In the genomic region with DNA sequence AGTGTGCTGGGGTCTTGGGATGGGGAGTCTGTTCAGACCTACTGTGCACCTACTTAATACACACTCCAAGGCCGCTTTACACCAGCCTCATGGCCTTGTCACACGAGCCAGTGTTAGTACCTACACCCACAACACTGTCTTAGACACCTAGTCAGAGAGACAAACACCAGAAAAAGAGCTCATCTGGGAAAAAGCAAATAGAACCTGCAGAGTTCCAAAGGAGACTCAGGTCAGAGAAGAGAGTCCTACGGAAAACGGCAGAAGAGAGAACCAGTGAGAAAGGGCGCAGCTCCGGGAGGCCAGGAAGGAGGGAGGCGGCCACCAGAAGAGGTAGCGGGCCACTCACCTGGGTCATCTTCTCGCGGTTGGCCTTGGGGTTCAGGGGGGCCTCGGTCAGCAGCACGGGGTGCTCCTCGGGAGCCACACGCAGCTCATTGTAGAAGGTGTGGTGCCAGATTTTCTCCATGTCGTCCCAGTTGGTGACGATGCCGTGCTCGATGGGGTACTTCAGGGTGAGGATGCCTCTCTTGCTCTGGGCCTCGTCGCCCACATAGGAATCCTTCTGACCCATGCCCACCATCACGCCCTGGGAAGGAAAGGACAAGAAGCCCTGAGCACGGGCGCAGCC, we compare ENCODE assay signal across 1 cellular context.
TF ChIP-seq lines count a peak whose summit lies in the region.

No MANE protein-coding gene starts in this region.

TF ChIP-seq in H1, 55 proteins besides CTCF, POLR2A, EP300 and RAD21:
- TF ChIP-seq CTBP2 (IDR thresholded peaks at IDR 0.05; ENCODE audit: borderline replicate concordance, insufficient read depth, insufficient read length, low read length) (no peak), ATF2 (IDR thresholded peaks at IDR 0.05; ENCODE audit: low read length) (peak; percentile 5; the same call in 1 of the 2 replicates), SIRT6 (IDR thresholded peaks at IDR 0.05; ENCODE audit: low read length) (peak; percentile 84), JUN (IDR thresholded peaks at IDR 0.05; ENCODE audit: low read depth, low read length) (no peak), SP1 (IDR thresholded peaks at IDR 0.05; ENCODE audit: low read depth, low read length) (peak; percentile 56; the same call in 1 of the 2 replicates), RBBP5 (IDR thresholded peaks at IDR 0.05; ENCODE audit: borderline replicate concordance, low read depth, low read length) (0 out of 2 replicates have a peak, but pooled peaks have one; percentile 13), PHF8 (conservative IDR thresholded peaks at IDR 0.05; ENCODE audit: low read depth, low read length) (peak; percentile 7; the same call in 1 of the 2 replicates), KDM4A (IDR thresholded peaks at IDR 0.05; ENCODE audit: low read depth, low read length, severe bottlenecking) (peak; percentile 11), HDAC6 (IDR thresholded peaks at IDR 0.05; ENCODE audit: low read depth, low read length) (no peak), TAF7 (optimal IDR thresholded peaks at IDR 0.05; ENCODE audit: borderline replicate concordance, low read depth, low read length) (peak; percentile 97)
- TF ChIP-seq, protein P1, sequence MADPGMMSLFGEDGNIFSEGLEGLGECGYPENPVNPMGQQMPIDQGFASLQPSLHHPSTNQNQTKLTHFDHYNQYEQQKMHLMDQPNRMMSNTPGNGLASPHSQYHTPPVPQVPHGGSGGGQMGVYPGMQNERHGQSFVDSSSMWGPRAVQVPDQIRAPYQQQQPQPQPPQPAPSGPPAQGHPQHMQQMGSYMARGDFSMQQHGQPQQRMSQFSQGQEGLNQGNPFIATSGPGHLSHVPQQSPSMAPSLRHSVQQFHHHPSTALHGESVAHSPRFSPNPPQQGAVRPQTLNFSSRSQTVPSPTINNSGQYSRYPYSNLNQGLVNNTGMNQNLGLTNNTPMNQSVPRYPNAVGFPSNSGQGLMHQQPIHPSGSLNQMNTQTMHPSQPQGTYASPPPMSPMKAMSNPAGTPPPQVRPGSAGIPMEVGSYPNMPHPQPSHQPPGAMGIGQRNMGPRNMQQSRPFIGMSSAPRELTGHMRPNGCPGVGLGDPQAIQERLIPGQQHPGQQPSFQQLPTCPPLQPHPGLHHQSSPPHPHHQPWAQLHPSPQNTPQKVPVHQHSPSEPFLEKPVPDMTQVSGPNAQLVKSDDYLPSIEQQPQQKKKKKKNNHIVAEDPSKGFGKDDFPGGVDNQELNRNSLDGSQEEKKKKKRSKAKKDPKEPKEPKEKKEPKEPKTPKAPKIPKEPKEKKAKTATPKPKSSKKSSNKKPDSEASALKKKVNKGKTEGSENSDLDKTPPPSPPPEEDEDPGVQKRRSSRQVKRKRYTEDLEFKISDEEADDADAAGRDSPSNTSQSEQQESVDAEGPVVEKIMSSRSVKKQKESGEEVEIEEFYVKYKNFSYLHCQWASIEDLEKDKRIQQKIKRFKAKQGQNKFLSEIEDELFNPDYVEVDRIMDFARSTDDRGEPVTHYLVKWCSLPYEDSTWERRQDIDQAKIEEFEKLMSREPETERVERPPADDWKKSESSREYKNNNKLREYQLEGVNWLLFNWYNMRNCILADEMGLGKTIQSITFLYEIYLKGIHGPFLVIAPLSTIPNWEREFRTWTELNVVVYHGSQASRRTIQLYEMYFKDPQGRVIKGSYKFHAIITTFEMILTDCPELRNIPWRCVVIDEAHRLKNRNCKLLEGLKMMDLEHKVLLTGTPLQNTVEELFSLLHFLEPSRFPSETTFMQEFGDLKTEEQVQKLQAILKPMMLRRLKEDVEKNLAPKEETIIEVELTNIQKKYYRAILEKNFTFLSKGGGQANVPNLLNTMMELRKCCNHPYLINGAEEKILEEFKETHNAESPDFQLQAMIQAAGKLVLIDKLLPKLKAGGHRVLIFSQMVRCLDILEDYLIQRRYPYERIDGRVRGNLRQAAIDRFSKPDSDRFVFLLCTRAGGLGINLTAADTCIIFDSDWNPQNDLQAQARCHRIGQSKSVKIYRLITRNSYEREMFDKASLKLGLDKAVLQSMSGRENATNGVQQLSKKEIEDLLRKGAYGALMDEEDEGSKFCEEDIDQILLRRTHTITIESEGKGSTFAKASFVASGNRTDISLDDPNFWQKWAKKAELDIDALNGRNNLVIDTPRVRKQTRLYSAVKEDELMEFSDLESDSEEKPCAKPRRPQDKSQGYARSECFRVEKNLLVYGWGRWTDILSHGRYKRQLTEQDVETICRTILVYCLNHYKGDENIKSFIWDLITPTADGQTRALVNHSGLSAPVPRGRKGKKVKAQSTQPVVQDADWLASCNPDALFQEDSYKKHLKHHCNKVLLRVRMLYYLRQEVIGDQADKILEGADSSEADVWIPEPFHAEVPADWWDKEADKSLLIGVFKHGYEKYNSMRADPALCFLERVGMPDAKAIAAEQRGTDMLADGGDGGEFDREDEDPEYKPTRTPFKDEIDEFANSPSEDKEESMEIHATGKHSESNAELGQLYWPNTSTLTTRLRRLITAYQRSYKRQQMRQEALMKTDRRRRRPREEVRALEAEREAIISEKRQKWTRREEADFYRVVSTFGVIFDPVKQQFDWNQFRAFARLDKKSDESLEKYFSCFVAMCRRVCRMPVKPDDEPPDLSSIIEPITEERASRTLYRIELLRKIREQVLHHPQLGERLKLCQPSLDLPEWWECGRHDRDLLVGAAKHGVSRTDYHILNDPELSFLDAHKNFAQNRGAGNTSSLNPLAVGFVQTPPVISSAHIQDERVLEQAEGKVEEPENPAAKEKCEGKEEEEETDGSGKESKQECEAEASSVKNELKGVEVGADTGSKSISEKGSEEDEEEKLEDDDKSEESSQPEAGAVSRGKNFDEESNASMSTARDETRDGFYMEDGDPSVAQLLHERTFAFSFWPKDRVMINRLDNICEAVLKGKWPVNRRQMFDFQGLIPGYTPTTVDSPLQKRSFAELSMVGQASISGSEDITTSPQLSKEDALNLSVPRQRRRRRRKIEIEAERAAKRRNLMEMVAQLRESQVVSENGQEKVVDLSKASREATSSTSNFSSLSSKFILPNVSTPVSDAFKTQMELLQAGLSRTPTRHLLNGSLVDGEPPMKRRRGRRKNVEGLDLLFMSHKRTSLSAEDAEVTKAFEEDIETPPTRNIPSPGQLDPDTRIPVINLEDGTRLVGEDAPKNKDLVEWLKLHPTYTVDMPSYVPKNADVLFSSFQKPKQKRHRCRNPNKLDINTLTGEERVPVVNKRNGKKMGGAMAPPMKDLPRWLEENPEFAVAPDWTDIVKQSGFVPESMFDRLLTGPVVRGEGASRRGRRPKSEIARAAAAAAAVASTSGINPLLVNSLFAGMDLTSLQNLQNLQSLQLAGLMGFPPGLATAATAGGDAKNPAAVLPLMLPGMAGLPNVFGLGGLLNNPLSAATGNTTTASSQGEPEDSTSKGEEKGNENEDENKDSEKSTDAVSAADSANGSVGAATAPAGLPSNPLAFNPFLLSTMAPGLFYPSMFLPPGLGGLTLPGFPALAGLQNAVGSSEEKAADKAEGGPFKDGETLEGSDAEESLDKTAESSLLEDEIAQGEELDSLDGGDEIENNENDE (IDR thresholded peaks at IDR 0.05; ENCODE audit: insufficient replicate concordance, low read length), result peak; percentile 64
